In the genomic region with DNA sequence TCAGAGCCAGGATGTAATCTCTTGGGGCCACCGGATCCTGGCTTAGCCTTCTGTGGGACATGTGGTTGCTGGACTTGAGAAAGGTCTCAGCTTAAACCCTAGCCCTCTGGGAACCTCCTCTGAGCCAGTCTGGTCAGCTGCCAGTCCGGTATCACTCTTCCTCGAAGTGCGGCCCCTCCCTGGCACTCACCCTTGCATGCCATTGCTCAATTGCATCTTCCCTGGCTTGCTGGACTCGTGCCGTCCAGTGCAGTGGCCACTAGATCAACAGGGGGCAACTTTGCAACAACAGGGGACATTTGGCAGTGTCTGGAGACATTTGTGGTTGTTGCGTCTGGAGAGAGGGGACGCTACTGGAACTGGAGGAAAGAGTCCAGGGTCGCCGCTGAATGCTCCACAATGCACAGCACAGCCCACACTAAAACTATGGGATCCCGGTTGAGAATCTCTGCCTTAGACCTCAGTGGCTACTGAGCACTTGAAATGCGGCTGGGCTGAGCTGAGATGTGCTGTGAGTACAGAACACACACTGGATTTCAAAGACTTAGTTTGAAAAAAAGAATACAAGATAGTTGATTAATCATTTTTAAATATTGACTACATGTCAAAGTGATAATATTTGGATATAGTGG, we compare ENCODE assay signal across 16 cellular contexts.
A peak's percentile ranks its signal among the peaks of the same experiment; 100 is the strongest.
DNase-seq lines count a peak whose midpoint lies in the region; ATAC-seq, FAIRE-seq and TF ChIP-seq lines count a peak whose summit lies in the region.
"Had no signal": no experiment of that assay in that cellular context is flagged by ENCODE, and none has a peak within 500 bp of the region (broad histone marks: within the 10 kb centered on the region; RNA-seq: fewer than 3 reads in every experiment).

No MANE protein-coding gene starts in this region.

- H3K9me3 ChIP-seq in A549 (no peaks in the 10 kb centered on the region), H1 (ENCODE audit: insufficient read depth in 2 of 2, low read depth in 1 of 2, low read length in 1 of 2) (no peaks in the 10 kb centered on the region), neural progenitor cell (ENCODE audit: low read depth) (no peaks in the 10 kb centered on the region), Karpas-422 (ENCODE audit: low read length) (no peaks in the 10 kb centered on the region)
- H3K9me3 ChIP-seq: testis had no signal

- peak overlapping the region; percentile 10; the same call in 1 of the 2 replicates for H2BK12ac ChIP-seq in H1 (ENCODE audit: low read depth, low read length)

- peaks cover 2% of the 10 kb centered on the region for H3K27me3 Mint-ChIP-seq in neural progenitor cell (ENCODE audit: insufficient read depth, low read depth)

- H3K36me3 ChIP-seq in H1 (ENCODE audit: control insufficient read depth in 2 of 4, insufficient read depth in 4 of 4, low read length in 3 of 4) (no peaks in the 10 kb centered on the region), neural progenitor cell (no peaks in the 10 kb centered on the region), Karpas-422 (ENCODE audit: insufficient read depth, low read length) (no peaks in the 10 kb centered on the region)

- ATAC-seq in A549, result peak; percentile 67 to 71
- ATAC-seq in HG02970 (IDR thresholded peaks at IDR 0.05; ENCODE audit: low FRiP score, unreplicated experiment), result no peak
- no peak for ATAC-seq in HG03196 (IDR thresholded peaks at IDR 0.05; ENCODE audit: unreplicated experiment)
- ATAC-seq: T-helper 17 cell had no signal

- no peak overlapping the region for H4K91ac ChIP-seq in H1 (replicated peaks; ENCODE audit: insufficient read length, low read length)

- H3K4me3 Mint-ChIP-seq in neural progenitor cell, result no peak overlapping the region
- H3K4me3 Mint-ChIP-seq: T-helper 17 cell had no signal

- H2BK5ac ChIP-seq in H1 (ENCODE audit: low read depth, low read length), result no peak overlapping the region

- POLR2A ChIA-PET in A549 (lab: Yijun Ruan, JAX), result no interaction called here
- POLR2A ChIA-PET in H1 (lab: Charles Lee; ENCODE audit: partially characterized antibody), result no interaction called here

- no peak overlapping the region for H3K23ac ChIP-seq in H1 (ENCODE audit: insufficient read length)

- TF ChIP-seq POLR2A in A549 (IDR thresholded peaks at IDR 0.05; ENCODE audit: low read length) (no peak), H1 (IDR thresholded peaks at IDR 0.05; ENCODE audit: control extremely low read depth in 1 of 2, low read depth in 2 of 2, low read length in 2 of 2) (no peak)

- no peak overlapping the region; the same call in 1 of the 2 replicates for H3K18ac ChIP-seq in H1 (ENCODE audit: extremely low read depth, low read length)

- no peak overlapping the region for H4K8ac ChIP-seq in H1 (ENCODE audit: extremely low read depth, insufficient read depth, low read length)

- H2BK15ac ChIP-seq in H1 (ENCODE audit: low read length), result no peak overlapping the region

- H3K14ac ChIP-seq in H1 (ENCODE audit: insufficient read length), result no peak overlapping the region

- H2AFZ ChIP-seq in H1 (ENCODE audit: low read length) (no peak overlapping the region), neural progenitor cell (replicated peaks) (no peak overlapping the region), Karpas-422 (ENCODE audit: low read length) (no peak overlapping the region)

- CTCF ChIA-PET in A549 (lab: Yijun Ruan, JAX), result interaction anchor here (1.1 to 1.3 kb wide), 2 partner anchors 151 to 192 kb away, joined by 4 to 5 read pairs; no protein-coding TSS in a partner anchor
- CTCF ChIA-PET in H1 (lab: Charles Lee; ENCODE audit: partially characterized antibody), result interaction anchor here (0.9 kb wide), 1 partner anchor 224 kb away, joined by 3 read pairs; no protein-coding TSS in a partner anchor

- H3K56ac ChIP-seq in H1 (replicated peaks; ENCODE audit: insufficient read length, low read depth, low read length), result no peak overlapping the region

- H4K20me1 ChIP-seq in H1 (replicated peaks in 1 of 2; ENCODE audit: control insufficient read depth in 1 of 2, insufficient read depth in 2 of 2, low read length in 2 of 2) (no peaks in the 10 kb centered on the region), neural progenitor cell (ENCODE audit: low read depth) (no peaks in the 10 kb centered on the region), Karpas-422 (ENCODE audit: insufficient read depth, low read depth, low read length) (no peaks in the 10 kb centered on the region)

- H3K23me2 ChIP-seq in H1 (ENCODE audit: low read depth, low read length), result no peaks in the 10 kb centered on the region; the same call in 1 of the 2 replicates

- 33% methylated on average over 10 of the region's 12 CpGs for WGBS in A549 (ENCODE audit: missing lambda C conversion rate)
- 82% methylated on average over 12 of the region's 12 CpGs; no CpG with 5 or more reads in 1 of the 2 experiments for WGBS in H1 (ENCODE audit: extremely low coverage in 1 of 2, insufficient coverage in 1 of 2, insufficient read length in 1 of 2, insufficient replicate concordance in 2 of 2, low coverage in 1 of 2, low lambda C conversion rate in 2 of 2, missing lambda C conversion rate in 1 of 2), 2 experiments

- H3K9me3 Mint-ChIP-seq in neural progenitor cell, result no peaks in the 10 kb centered on the region

- H3K4me2 ChIP-seq in A549 (peak overlapping the region; percentile 66), H1 (ENCODE audit: insufficient read depth in 1 of 2, low read depth in 2 of 2, low read length in 2 of 2) (no peak overlapping the region), neural progenitor cell (no peak overlapping the region), Karpas-422 (ENCODE audit: low read depth, low read length, poor library complexity, severe bottlenecking) (no peak overlapping the region)

- no peak for TF ChIP-seq EP300 in A549 (IDR thresholded peaks at IDR 0.05)
- no peak for TF ChIP-seq EP300 in H1 (IDR thresholded peaks at IDR 0.05; ENCODE audit: borderline replicate concordance in 1 of 2, low read depth in 2 of 2, low read length in 2 of 2)

- peaks cover 13% of the 10 kb centered on the region for H3F3A ChIP-seq in neural progenitor cell (ENCODE audit: low read depth)

- H3K27ac ChIP-seq in A549, result peak overlapping the region; percentile 96 to 97
- no peak overlapping the region for H3K27ac ChIP-seq in H1 (ENCODE audit: low read depth, low read length)
- no peak overlapping the region for H3K27ac ChIP-seq in neural progenitor cell
- no peak overlapping the region for H3K27ac ChIP-seq in Karpas-422 (ENCODE audit: low read length)
- H3K27ac ChIP-seq: testis had no signal

- DNase-seq in A549 (ENCODE audit: low read depth in 1 of 2, low spot score in 1 of 2) (peak in 1 of 2 experiments; percentile 80), NCI-H226 (peak; percentile 76), H1 (ENCODE audit: low read depth in 1 of 2, low spot score in 2 of 2) (no peak), neural progenitor cell (ENCODE audit: low spot score) (no peak), Karpas-422 (no peak), SW 1271 (lab: John Stamatoyannopoulos, UW) (no peak)
- DNase-seq: activated effector memory CD4-positive, alpha-beta T cell treated with anti-CD3 and anti-CD28 coated beads, Interleukin-2, amount 50 U/mL, for 16 hours; NCI-H1105 treated with DMSO at 0.1 percent for 48 hours; NCI-H510A; stimulated activated CD4-positive, alpha-beta T cell treated with anti-CD3 and anti-CD28 coated beads, Interleukin-12 subunit alpha, Interleukin-12 subunit beta, amount 100 ng/mL, for 4 hours; T-helper 17 cell; testis had no signal

- H3K9ac ChIP-seq in H1 (replicated peaks in 1 of 4; ENCODE audit: extremely low read depth in 1 of 4, low read depth in 3 of 4, low read length in 3 of 4) (no peak overlapping the region), neural progenitor cell (no peak overlapping the region), Karpas-422 (ENCODE audit: low read length) (no peak overlapping the region)

- H3K36me3 Mint-ChIP-seq in neural progenitor cell, result no peaks in the 10 kb centered on the region

- H3K79me1 ChIP-seq in H1 (ENCODE audit: low read depth, low read length), result no peaks in the 10 kb centered on the region

- FAIRE-seq in A549 (lab: Jason Lieb, UNC), result no peak
- no peak for FAIRE-seq in H1 (lab: Jason Lieb, UNC)
- FAIRE-seq: bronchial epithelial cell, endometrium had no signal

- H3K9me2 ChIP-seq in Karpas-422 (replicated peaks; ENCODE audit: insufficient read depth, low read length), result no peaks in the 10 kb centered on the region

- no peak overlapping the region for H4K5ac ChIP-seq in H1 (ENCODE audit: insufficient read length, low read depth, low read length)

- H2BK20ac ChIP-seq in H1 (ENCODE audit: low read length), result no peak overlapping the region

- peaks cover 39% of the 10 kb centered on the region for H3K4me1 Mint-ChIP-seq in neural progenitor cell
- H3K4me1 Mint-ChIP-seq: T-helper 17 cell had no signal

- H3K27ac Mint-ChIP-seq in neural progenitor cell, result peak overlapping the region; percentile 95
- H3K27ac Mint-ChIP-seq: T-helper 17 cell had no signal

- H2BK120ac ChIP-seq in H1 (replicated peaks; ENCODE audit: low read depth, low read length), result no peak overlapping the region

- TF ChIP-seq CTCF in A549 (IDR thresholded peaks at IDR 0.05) (no peak), H1 (IDR thresholded peaks at IDR 0.05; ENCODE audit: control extremely low read depth in 1 of 3, insufficient read depth in 1 of 3, low read depth in 1 of 3, low read length in 3 of 3) (no peak), neural progenitor cell (IDR thresholded peaks at IDR 0.05) (no peak)

- H3K4me1 ChIP-seq in A549 (peaks cover 82% of the 10 kb centered on the region), H1 (replicated peaks in 1 of 4; ENCODE audit: control insufficient read depth in 3 of 4, insufficient read depth in 4 of 4, low read length in 3 of 4) (peaks cover 0 to 11% (median 0%) of the 10 kb centered on the region in 4 experiments; a peak in 4 of 7 replicates), neural progenitor cell (peaks cover 7% of the 10 kb centered on the region), Karpas-422 (ENCODE audit: low read length) (no peaks in the 10 kb centered on the region)

- H3K27me3 ChIP-seq in H1 (replicated peaks in 1 of 4; ENCODE audit: control insufficient read depth in 3 of 4, extremely low read depth in 1 of 4, insufficient read depth in 3 of 4, low read length in 3 of 4), result no peaks in the 10 kb centered on the region
- H3K27me3 ChIP-seq in neural progenitor cell, result no peaks in the 10 kb centered on the region
- no peaks in the 10 kb centered on the region for H3K27me3 ChIP-seq in Karpas-422 (ENCODE audit: low read length)
- H3K27me3 ChIP-seq: testis had no signal

- TF ChIP-seq RAD21 in A549 (conservative IDR thresholded peaks at IDR 0.05 in 1 of 2, IDR thresholded peaks at IDR 0.05 in 1 of 2) (no peak; a peak in 1 of 5 replicates), H1 (IDR thresholded peaks at IDR 0.05 in 1 of 2, conservative IDR thresholded peaks at IDR 0.05 in 1 of 2; ENCODE audit: low read depth in 2 of 2, low read length in 2 of 2) (no peak)

- H3K4me3 ChIP-seq in A549 (peak overlapping the region; percentile 10; the same call in 2 of the 3 replicates), H1 (ENCODE audit: extremely low read depth in 1 of 4, insufficient read depth in 2 of 4, low read depth in 3 of 4, low read length in 4 of 4) (no peak overlapping the region), neural progenitor cell (no peak overlapping the region), Karpas-422 (ENCODE audit: low read length) (no peak overlapping the region)
- H3K4me3 ChIP-seq: testis had no signal

- H3K4ac ChIP-seq in H1 (replicated peaks; ENCODE audit: insufficient read length, low read depth, low read length), result no peak overlapping the region

- no peak overlapping the region for H2AK5ac ChIP-seq in H1 (ENCODE audit: low read depth, low read length)

- no peaks in the 10 kb centered on the region for H3K79me2 ChIP-seq in H1 (ENCODE audit: control insufficient read depth in 1 of 2, insufficient read depth in 2 of 2, low read length in 2 of 2)
- H3K79me2 ChIP-seq in neural progenitor cell (ENCODE audit: low read depth), result no peaks in the 10 kb centered on the region
- no peaks in the 10 kb centered on the region for H3K79me2 ChIP-seq in Karpas-422 (ENCODE audit: low read length)

Comparison
In these comparisons a context has a peak if more than half of its experiments do, and no peak if none do; other contexts are left out.
1. ATAC-seq: peak in A549 (2 of 2); none in HG02970 (single experiment) and HG03196 (single experiment).
2. H3K27ac ChIP-seq: peak in A549 (2 of 2); none in H1 (single experiment), neural progenitor cell (single experiment) and Karpas-422 (single experiment).